1 cellular context compared by ENCODE assay signal in the genomic region with DNA sequence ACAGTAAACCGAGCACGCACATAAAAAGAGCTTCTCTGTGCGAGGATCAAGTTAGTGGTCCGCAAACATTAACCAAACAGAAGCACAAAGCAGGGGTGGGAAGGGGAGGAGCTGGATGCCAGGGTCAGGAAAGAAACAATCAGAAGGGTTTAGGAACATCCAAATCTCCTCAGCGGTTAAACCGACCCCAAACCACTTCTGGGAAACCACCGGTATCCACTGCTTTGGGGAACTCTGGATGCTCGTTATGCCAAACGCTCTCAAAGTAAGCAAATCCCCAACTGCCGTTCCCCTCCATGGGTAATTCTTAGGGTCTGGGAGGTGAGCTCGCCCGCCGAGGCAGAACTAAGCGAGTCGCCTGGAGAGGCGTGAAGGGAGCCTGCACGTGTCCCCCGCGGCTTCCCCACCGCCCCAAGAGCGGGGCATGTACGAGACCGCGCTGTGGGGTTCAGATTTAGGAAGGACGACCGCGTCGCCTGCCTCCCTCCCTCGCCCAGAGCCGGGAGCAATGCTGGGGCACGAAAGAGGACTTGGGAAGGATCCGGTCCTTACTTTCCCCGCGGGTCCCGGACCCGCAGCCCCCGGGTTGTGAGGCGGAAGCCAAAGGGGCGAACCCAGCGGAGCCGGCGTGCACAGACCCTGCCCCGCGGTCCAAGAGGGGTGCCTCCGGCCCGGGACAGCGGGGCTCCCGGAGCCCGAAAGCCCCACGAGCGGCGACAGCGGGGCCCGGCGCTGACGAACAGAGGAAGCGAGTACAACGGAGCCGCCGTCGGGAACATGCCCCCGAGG.
TF ChIP-seq lines count a peak whose summit lies in the region.

No MANE protein-coding gene starts in this region.

TF ChIP-seq in K562, 482 proteins besides CTCF, POLR2A, EP300 and RAD21 (continued from another document and continues in another):
- peak; percentile 24; the same call in 1 of the 2 replicates for TF ChIP-seq MYC (IDR thresholded peaks at IDR 0.05; ENCODE audit: low read depth, low read length)
- TF ChIP-seq MYC (CRISPR knock-in tag; IDR thresholded peaks at IDR 0.05; ENCODE audit: borderline replicate concordance, low read depth) = peak; percentile 18; the same call in 1 of the 2 replicates
- TF ChIP-seq ARID1B (IDR thresholded peaks at IDR 0.05) = no peak
- TF ChIP-seq, protein P1, sequence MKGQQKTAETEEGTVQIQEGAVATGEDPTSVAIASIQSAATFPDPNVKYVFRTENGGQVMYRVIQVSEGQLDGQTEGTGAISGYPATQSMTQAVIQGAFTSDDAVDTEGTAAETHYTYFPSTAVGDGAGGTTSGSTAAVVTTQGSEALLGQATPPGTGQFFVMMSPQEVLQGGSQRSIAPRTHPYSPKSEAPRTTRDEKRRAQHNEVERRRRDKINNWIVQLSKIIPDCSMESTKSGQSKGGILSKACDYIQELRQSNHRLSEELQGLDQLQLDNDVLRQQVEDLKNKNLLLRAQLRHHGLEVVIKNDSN (CRISPR knock-in tag; IDR thresholded peaks at IDR 0.05) = 0 out of 2 replicates have a peak, but pooled peaks have one; percentile 35
- no peak for TF ChIP-seq ZNF133 (CRISPR knock-in tag; IDR thresholded peaks at IDR 0.05)
- TF ChIP-seq, protein P2, sequence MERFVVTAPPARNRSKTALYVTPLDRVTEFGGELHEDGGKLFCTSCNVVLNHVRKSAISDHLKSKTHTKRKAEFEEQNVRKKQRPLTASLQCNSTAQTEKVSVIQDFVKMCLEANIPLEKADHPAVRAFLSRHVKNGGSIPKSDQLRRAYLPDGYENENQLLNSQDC (CRISPR knock-in tag; IDR thresholded peaks at IDR 0.05) = no peak
- TF ChIP-seq, protein P3, sequence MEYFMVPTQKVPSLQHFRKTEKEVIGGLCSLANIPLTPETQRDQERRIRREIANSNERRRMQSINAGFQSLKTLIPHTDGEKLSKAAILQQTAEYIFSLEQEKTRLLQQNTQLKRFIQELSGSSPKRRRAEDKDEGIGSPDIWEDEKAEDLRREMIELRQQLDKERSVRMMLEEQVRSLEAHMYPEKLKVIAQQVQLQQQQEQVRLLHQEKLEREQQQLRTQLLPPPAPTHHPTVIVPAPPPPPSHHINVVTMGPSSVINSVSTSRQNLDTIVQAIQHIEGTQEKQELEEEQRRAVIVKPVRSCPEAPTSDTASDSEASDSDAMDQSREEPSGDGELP (CRISPR knock-in tag; IDR thresholded peaks at IDR 0.05; ENCODE audit: borderline replicate concordance) = 0 out of 2 replicates have a peak, but pooled peaks have one; percentile 11
- no peak for TF ChIP-seq ZNF175 (CRISPR knock-in tag; IDR thresholded peaks at IDR 0.05; ENCODE audit: low read depth)
- no peak for TF ChIP-seq ZNF165 (CRISPR knock-in tag; IDR thresholded peaks at IDR 0.05; ENCODE audit: borderline replicate concordance)
- TF ChIP-seq CBX1 (IDR thresholded peaks at IDR 0.05; ENCODE audit: low read depth) = no peak
- TF ChIP-seq CSDE1 (IDR thresholded peaks at IDR 0.05) = no peak
- no peak for TF ChIP-seq ZNF785 (CRISPR knock-in tag; IDR thresholded peaks at IDR 0.05)
- TF ChIP-seq RBM34 (IDR thresholded peaks at IDR 0.05; ENCODE audit: borderline replicate concordance, insufficient read depth, low read length) = no peak
- TF ChIP-seq TFAM (CRISPR knock-in tag; conservative IDR thresholded peaks at IDR 0.05) = no peak
- no peak for TF ChIP-seq NR2F6 (CRISPR knock-in tag; IDR thresholded peaks at IDR 0.05)
- TF ChIP-seq ZNF347 (CRISPR knock-in tag; IDR thresholded peaks at IDR 0.05; ENCODE audit: low read depth) = no peak
- TF ChIP-seq TAF1 (IDR thresholded peaks at IDR 0.05; ENCODE audit: control insufficient read depth, extremely low read depth, insufficient read depth, low read length, severe bottlenecking) = peak; percentile 47
- TF ChIP-seq TRIM24 (IDR thresholded peaks at IDR 0.05) = no peak
- no peak for TF ChIP-seq RFX7 (CRISPR knock-in tag; IDR thresholded peaks at IDR 0.05)
- TF ChIP-seq ZNF57 (CRISPR knock-in tag; IDR thresholded peaks at IDR 0.05) = no peak
- TF ChIP-seq POLR3A (IDR thresholded peaks at IDR 0.05; ENCODE audit: borderline replicate concordance, extremely low read depth, insufficient read depth, insufficient read length) = no peak
- TF ChIP-seq BRD9 (IDR thresholded peaks at IDR 0.05; ENCODE audit: low read depth, partially characterized antibody) = no peak
- TF ChIP-seq MAFG (tag; conservative IDR thresholded peaks at IDR 0.05) = no peak
- TF ChIP-seq ATF6 (CRISPR knock-in tag; IDR thresholded peaks at IDR 0.05) = no peak
- no peak for TF ChIP-seq TCF3 (CRISPR knock-in tag; IDR thresholded peaks at IDR 0.05)
- 0 out of 2 replicates have a peak, but pooled peaks have one; percentile 53 for TF ChIP-seq NBN (IDR thresholded peaks at IDR 0.05; ENCODE audit: low read depth)
- TF ChIP-seq SAFB2 (IDR thresholded peaks at IDR 0.05; ENCODE audit: borderline replicate concordance, low read depth, low read length, severe bottlenecking) = no peak
- no peak for TF ChIP-seq U2AF1 (optimal IDR thresholded peaks at IDR 0.05; ENCODE audit: low read depth, low read length)
- TF ChIP-seq SPI1 (IDR thresholded peaks at IDR 0.05; ENCODE audit: borderline replicate concordance, low read depth, low read length) = no peak
- no peak for TF ChIP-seq ETS2 (tag; IDR thresholded peaks at IDR 0.05; ENCODE audit: borderline replicate concordance, poor library complexity, severe bottlenecking)
- TF ChIP-seq ZNF12 (CRISPR knock-in tag; IDR thresholded peaks at IDR 0.05) = no peak
- no peak for TF ChIP-seq ZNF134 (CRISPR knock-in tag; conservative IDR thresholded peaks at IDR 0.05)
- no peak for TF ChIP-seq ZNF41 (CRISPR knock-in tag; conservative IDR thresholded peaks at IDR 0.05)
- TF ChIP-seq HDGF (IDR thresholded peaks at IDR 0.05) = no peak
- no peak for TF ChIP-seq JUNB (CRISPR knock-in tag; conservative IDR thresholded peaks at IDR 0.05)
- TF ChIP-seq YBX1 (IDR thresholded peaks at IDR 0.05) = no peak
- TF ChIP-seq ATF7 (IDR thresholded peaks at IDR 0.05) = no peak
- TF ChIP-seq SUPT5H (IDR thresholded peaks at IDR 0.05) = no peak
- TF ChIP-seq FOS (IDR thresholded peaks at IDR 0.05; ENCODE audit: extremely low read depth, insufficient read length) = no peak
- peak; percentile 54 for TF ChIP-seq SNRNP70 (optimal IDR thresholded peaks at IDR 0.05; ENCODE audit: low read depth, low read length)
- TF ChIP-seq MIER1 (IDR thresholded peaks at IDR 0.05; ENCODE audit: low read depth) = no peak
- TF ChIP-seq, protein P4, sequence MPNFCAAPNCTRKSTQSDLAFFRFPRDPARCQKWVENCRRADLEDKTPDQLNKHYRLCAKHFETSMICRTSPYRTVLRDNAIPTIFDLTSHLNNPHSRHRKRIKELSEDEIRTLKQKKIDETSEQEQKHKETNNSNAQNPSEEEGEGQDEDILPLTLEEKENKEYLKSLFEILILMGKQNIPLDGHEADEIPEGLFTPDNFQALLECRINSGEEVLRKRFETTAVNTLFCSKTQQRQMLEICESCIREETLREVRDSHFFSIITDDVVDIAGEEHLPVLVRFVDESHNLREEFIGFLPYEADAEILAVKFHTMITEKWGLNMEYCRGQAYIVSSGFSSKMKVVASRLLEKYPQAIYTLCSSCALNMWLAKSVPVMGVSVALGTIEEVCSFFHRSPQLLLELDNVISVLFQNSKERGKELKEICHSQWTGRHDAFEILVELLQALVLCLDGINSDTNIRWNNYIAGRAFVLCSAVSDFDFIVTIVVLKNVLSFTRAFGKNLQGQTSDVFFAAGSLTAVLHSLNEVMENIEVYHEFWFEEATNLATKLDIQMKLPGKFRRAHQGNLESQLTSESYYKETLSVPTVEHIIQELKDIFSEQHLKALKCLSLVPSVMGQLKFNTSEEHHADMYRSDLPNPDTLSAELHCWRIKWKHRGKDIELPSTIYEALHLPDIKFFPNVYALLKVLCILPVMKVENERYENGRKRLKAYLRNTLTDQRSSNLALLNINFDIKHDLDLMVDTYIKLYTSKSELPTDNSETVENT (CRISPR knock-in tag; IDR thresholded peaks at IDR 0.05) = no peak
- TF ChIP-seq, protein P5, sequence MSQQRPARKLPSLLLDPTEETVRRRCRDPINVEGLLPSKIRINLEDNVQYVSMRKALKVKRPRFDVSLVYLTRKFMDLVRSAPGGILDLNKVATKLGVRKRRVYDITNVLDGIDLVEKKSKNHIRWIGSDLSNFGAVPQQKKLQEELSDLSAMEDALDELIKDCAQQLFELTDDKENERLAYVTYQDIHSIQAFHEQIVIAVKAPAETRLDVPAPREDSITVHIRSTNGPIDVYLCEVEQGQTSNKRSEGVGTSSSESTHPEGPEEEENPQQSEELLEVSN (IDR thresholded peaks at IDR 0.05; ENCODE audit: borderline replicate concordance in 1 of 2, extremely low read depth in 1 of 2, insufficient read depth in 1 of 2, insufficient read length in 1 of 2, low read depth in 1 of 2, low read length in 1 of 2, poor library complexity in 1 of 2, severe bottlenecking in 1 of 2) = peak in 1 of 2 experiments; percentile 54
- no peak for TF ChIP-seq NUFIP1 (IDR thresholded peaks at IDR 0.05; ENCODE audit: partially characterized antibody)
- TF ChIP-seq POLR3G (IDR thresholded peaks at IDR 0.05; ENCODE audit: extremely low read depth, insufficient read length, insufficient replicate concordance) = no peak
- TF ChIP-seq ZBTB49 (CRISPR knock-in tag; IDR thresholded peaks at IDR 0.05; ENCODE audit: borderline replicate concordance) = no peak
- no peak for TF ChIP-seq GABPB2 (CRISPR knock-in tag; conservative IDR thresholded peaks at IDR 0.05)
- TF ChIP-seq, protein P6, sequence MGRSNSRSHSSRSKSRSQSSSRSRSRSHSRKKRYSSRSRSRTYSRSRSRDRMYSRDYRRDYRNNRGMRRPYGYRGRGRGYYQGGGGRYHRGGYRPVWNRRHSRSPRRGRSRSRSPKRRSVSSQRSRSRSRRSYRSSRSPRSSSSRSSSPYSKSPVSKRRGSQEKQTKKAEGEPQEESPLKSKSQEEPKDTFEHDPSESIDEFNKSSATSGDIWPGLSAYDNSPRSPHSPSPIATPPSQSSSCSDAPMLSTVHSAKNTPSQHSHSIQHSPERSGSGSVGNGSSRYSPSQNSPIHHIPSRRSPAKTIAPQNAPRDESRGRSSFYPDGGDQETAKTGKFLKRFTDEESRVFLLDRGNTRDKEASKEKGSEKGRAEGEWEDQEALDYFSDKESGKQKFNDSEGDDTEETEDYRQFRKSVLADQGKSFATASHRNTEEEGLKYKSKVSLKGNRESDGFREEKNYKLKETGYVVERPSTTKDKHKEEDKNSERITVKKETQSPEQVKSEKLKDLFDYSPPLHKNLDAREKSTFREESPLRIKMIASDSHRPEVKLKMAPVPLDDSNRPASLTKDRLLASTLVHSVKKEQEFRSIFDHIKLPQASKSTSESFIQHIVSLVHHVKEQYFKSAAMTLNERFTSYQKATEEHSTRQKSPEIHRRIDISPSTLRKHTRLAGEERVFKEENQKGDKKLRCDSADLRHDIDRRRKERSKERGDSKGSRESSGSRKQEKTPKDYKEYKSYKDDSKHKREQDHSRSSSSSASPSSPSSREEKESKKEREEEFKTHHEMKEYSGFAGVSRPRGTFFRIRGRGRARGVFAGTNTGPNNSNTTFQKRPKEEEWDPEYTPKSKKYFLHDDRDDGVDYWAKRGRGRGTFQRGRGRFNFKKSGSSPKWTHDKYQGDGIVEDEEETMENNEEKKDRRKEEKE (IDR thresholded peaks at IDR 0.05; ENCODE audit: borderline replicate concordance in 1 of 2, control insufficient read depth in 1 of 2, low read depth in 2 of 2, low read length in 1 of 2) = no peak
- TF ChIP-seq ZNF24 (IDR thresholded peaks at IDR 0.05) = no peak
- TF ChIP-seq MTA2 (IDR thresholded peaks at IDR 0.05; ENCODE audit: low read depth) = no peak
- peak; percentile 14; the same call in 1 of the 2 replicates for TF ChIP-seq ELF1 (tag; IDR thresholded peaks at IDR 0.05)
